Comparison of ENCODE assay signal across 8 cellular contexts in the genomic region with DNA sequence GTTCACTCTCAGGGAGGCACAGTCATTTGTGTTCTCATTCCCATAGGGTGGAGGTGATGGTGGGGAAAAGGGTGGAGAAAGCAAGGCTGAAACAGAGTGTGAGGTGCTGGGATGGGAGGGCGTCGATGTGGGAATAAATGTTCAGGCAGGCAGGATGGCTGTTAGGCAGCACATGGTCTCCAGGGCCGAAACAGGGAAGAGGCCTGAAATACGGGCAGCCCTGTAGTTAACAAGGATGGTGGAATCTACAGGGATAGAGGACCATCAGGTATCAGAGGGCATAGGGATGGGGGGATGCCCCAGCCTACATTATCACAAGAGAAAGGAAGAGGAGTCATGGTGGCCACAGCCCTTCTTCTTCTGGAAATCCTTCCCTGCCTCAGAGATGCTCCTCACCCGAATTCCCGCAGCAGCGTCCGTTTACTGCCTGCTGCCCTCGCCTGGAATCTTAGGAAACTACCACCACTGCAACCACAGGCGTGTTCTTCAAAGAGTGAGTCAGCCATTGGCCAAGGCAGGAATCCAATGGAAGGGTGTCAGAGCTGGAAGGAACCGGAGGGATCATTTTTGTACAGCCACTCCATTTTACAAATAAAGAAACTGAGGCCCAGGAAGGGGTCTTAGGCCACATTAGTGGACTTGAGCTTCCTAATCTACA. TPM values are rescaled to one million over a fixed set of nuclear protein-coding genes. Genes with fewer than 3 reads are reported as not detected.
DNase-seq lines count a peak whose midpoint lies in the region; ATAC-seq and TF ChIP-seq lines count a peak whose summit lies in the region.

No MANE protein-coding gene starts in this region.

- H3K9ac ChIP-seq in DND-41 (ENCODE audit: low read depth, low read length), result no peak overlapping the region

- intact Hi-C loops in dorsolateral prefrontal cortex (cut with DNase I), result loop anchor here in 1 of 2 donors (5.0 kb wide), 1 partner anchor 193 kb away; no protein-coding TSS in a partner anchor
- intact Hi-C loops in spleen (cut with DNase I; ENCODE audit: low total_unique reads), result no loop called here

- H4K20me1 ChIP-seq in DND-41 (ENCODE audit: insufficient read depth, low read length), result no peaks in the 10 kb centered on the region

- no peak overlapping the region for H3K27ac ChIP-seq in DND-41 (ENCODE audit: low read length)
- H3K27ac ChIP-seq in dorsolateral prefrontal cortex, result peak overlapping the region in 11 of 59 donors; percentile 8 to 97 (median 28)
- H3K27ac ChIP-seq in spleen, result no peak overlapping the region

- H3K4me2 ChIP-seq in DND-41 (ENCODE audit: insufficient read depth, low read length), result no peak overlapping the region

- H3K4me1 ChIP-seq in DND-41 (ENCODE audit: insufficient read depth, low read length) (no peaks in the 10 kb centered on the region), spleen (peaks cover 0 to 8% (median 2%) of the 10 kb centered on the region in 6 donors)

- no peak overlapping the region for H3K4me3 ChIP-seq in DND-41 (ENCODE audit: low read depth in 1 of 2, low read length in 2 of 2)
- no peak overlapping the region for H3K4me3 ChIP-seq in dorsolateral prefrontal cortex
- H3K4me3 ChIP-seq in spleen, result no peak overlapping the region

- no peak overlapping the region for H2AFZ ChIP-seq in DND-41 (ENCODE audit: low read depth, low read length)

- ATAC-seq in DND-41 (ENCODE audit: insufficient read depth, low read depth), result no peak
- no peak for ATAC-seq in GM18502 (IDR thresholded peaks at IDR 0.05; ENCODE audit: poor library complexity, unreplicated experiment)

- H3K79me2 ChIP-seq in DND-41 (ENCODE audit: insufficient read depth, low read length), result no peaks in the 10 kb centered on the region

- H3K9me3 ChIP-seq in DND-41 (ENCODE audit: insufficient read depth, low read length, severe bottlenecking), result no peaks in the 10 kb centered on the region
- H3K9me3 ChIP-seq in spleen, result no peaks in the 10 kb centered on the region

- WGBS in spleen, 5 donors, result 63 to 76% (median 68%) methylated on average over 11 of the region's 11 CpGs

- TF ChIP-seq POLR2A in spleen (IDR thresholded peaks at IDR 0.05), result no peak

- DNase-seq in DND-41 (no peak), NCI-H524 treated with DMSO at 0.1 percent for 48 hours (lab: John Stamatoyannopoulos, UW) (peak; percentile 15), dorsolateral prefrontal cortex (peak in 8 of 10 donors; percentile 59 to 80 (median 70)), lung microvascular endothelial cell (ENCODE audit: low read depth in 2 of 2) (peak; percentile 66 to 74), Kasumi-1 (lab: John Stamatoyannopoulos, UW) (no peak), NOMO-1 treated with DMSO at 0.1 percent for 48 hours (lab: John Stamatoyannopoulos, UW; ENCODE audit: unreplicated experiment) (no peak), spleen (no peak)

- TF ChIP-seq CTCF in DND-41 (IDR thresholded peaks at IDR 0.05; ENCODE audit: borderline replicate concordance, extremely low read depth, low read length, poor library complexity, severe bottlenecking), result peak; percentile 26
- peak in 54 of 56 donors; percentile 33 to 69 (median 55) for TF ChIP-seq CTCF in dorsolateral prefrontal cortex (IDR thresholded peaks at IDR 0.05 in 54 of 56, conservative IDR thresholded peaks at IDR 0.05 in 2 of 56; ENCODE audit: low read depth in 1 of 56, partially characterized antibody in 56 of 56)
- TF ChIP-seq CTCF in spleen (IDR thresholded peaks at IDR 0.05 in 8 of 11, conservative IDR thresholded peaks at IDR 0.05 in 3 of 11), result peak in 4 of 11 experiments; percentile 13 to 53 (median 34)

- H3K27me3 ChIP-seq in DND-41 (ENCODE audit: insufficient read depth, low read length, poor library complexity) (no peaks in the 10 kb centered on the region), dorsolateral prefrontal cortex (peaks cover 0 to 3% (median 0%) of the 10 kb centered on the region in 45 donors), spleen (replicated peaks in 1 of 7) (peaks cover 0 to 11% (median 0%) of the 10 kb centered on the region in 7 donors)

- H3K36me3 ChIP-seq in DND-41 (ENCODE audit: insufficient read depth, low read length) (no peaks in the 10 kb centered on the region), spleen (no peaks in the 10 kb centered on the region)

RNA-seq across cellular contexts. Expression of gene POMGNT2, which starts 49.7 kb away (rescaled TPM):
- total RNA-seq in dorsolateral prefrontal cortex (10 to 100 TPM; 21.9 to 62.0 (median 41.4) TPM), lung microvascular endothelial cell (3.3 and 3.8 TPM in 2 replicates), spleen (10 to 100 TPM in 3 of 7 donors, 1 to 10 TPM in 4; 4.5 to 13.6 (median 8.0) TPM)
- polyA plus RNA-seq in spleen, result 1 to 10 TPM; 2.3 to 3.6 (median 2.9) TPM

Comparison
In these comparisons a context has a peak if more than half of its experiments do, and no peak if none do; other contexts are left out.
1. DNase-seq: peak in NCI-H524 treated with DMSO at 0.1 percent for 48 hours (single experiment), dorsolateral prefrontal cortex (8 of 10) and lung microvascular endothelial cell (2 of 2); none in DND-41 (single experiment), Kasumi-1 (0 of 2), NOMO-1 treated with DMSO at 0.1 percent for 48 hours (single experiment) and spleen (single experiment).